ENCODE assay signal across 8 cellular contexts in genomic region chr19:52095172-52096014, GRCh38. TPM values are rescaled to one million over a fixed set of nuclear protein-coding genes. Genes with fewer than 3 reads are reported as not detected.
DNase-seq lines count a peak whose midpoint lies in the region; ATAC-seq and TF ChIP-seq lines count a peak whose summit lies in the region.

Gene ZNF841, minus strand, starts transcription at chr19:52095765. Its CDS starts 10,964 bp downstream, at chr19:52084801.

- H3K9me3 ChIP-seq in NT2/D1 (ENCODE audit: insufficient read depth, low read length): peaks cover 55% of the 10 kb centered on the region
- peaks cover 67% of the 10 kb centered on the region for H3K9me3 ChIP-seq in mucosa of descending colon

- DNase-seq in AG09309 (ENCODE audit: low read depth) (peak; percentile 79), GM19238 (ENCODE audit: insufficient read length, low spot score) (peak; percentile 73), HPDE6-E6E7 (ENCODE audit: extremely low spot score) (peak; percentile 76), NT2/D1 (ENCODE audit: low read depth, low spot score) (peak; percentile 82), activated T-cell treated with anti-CD3 and anti-CD28 coated beads for 48 hours (ENCODE audit: low read depth) (peak; percentile 85), epithelial cell of proximal tubule (ENCODE audit: low read depth) (peak; percentile 44), mucosa of descending colon (peak; percentile 94 to 95 (median 94))
- peak; percentile 67 to 74 for DNase-seq in stimulated activated CD8-positive, alpha-beta memory T cell treated with anti-CD3 and anti-CD28 coated beads, Interleukin-2, amount 100 ng/mL, for 1 hour (ENCODE audit: low read depth in 2 of 2)

- H3K36me3 ChIP-seq in NT2/D1 (ENCODE audit: insufficient read depth, insufficient read length, low read length) (peaks cover 10% of the 10 kb centered on the region), mucosa of descending colon (ENCODE audit: low read depth) (no peaks in the 10 kb centered on the region)

- TF ChIP-seq CTCF in AG09309 (IDR thresholded peaks at IDR 0.05; ENCODE audit: control insufficient read depth, insufficient read depth, low read depth, low read length, missing control alignments) (no peak), epithelial cell of proximal tubule (conservative IDR thresholded peaks at IDR 0.05; ENCODE audit: low read depth, low read length) (no peak), mucosa of descending colon (IDR thresholded peaks at IDR 0.05) (no peak)

- H3K4me1 ChIP-seq in NT2/D1 (ENCODE audit: insufficient read depth, insufficient read length) (no peaks in the 10 kb centered on the region), mucosa of descending colon (ENCODE audit: low read depth) (peaks cover 9% of the 10 kb centered on the region)

- intact Hi-C loops in mucosa of descending colon (cut with DNase I, micrococcal nuclease): no loop called here

- ATAC-seq in mucosa of descending colon: peak; percentile 99

- peak within 1 kb of the TSS; percentile 95 for H3K4me3 ChIP-seq in AG09309 (ENCODE audit: control insufficient read depth, low read depth, low read length)
- peak within 1 kb of the TSS; percentile 81 for H3K4me3 ChIP-seq in NT2/D1 (ENCODE audit: insufficient read length, low read depth)
- H3K4me3 ChIP-seq in epithelial cell of proximal tubule (ENCODE audit: low read depth, low read length): peak within 1 kb of the TSS; percentile 90
- H3K4me3 ChIP-seq in mucosa of descending colon: peak within 1 kb of the TSS; percentile 67

- H3K27me3 ChIP-seq in NT2/D1 (ENCODE audit: insufficient read depth, insufficient read length): no peaks in the 10 kb centered on the region

- peak within 1 kb of the TSS; percentile 92 for H3K9ac ChIP-seq in NT2/D1 (ENCODE audit: insufficient read length, low read depth)

RNA-seq across cellular contexts. Expression of gene ZNF841, which starts in this region (rescaled TPM):
- total RNA-seq in epithelial cell of proximal tubule: 3.3 and 5.0 TPM in 2 replicates
- 10 to 100 TPM; 13.4 to 22.4 (median 20.1) TPM for total RNA-seq in mucosa of descending colon

Comparison
In these comparisons a context has a peak if more than half of its experiments do, and no peak if none do; other contexts are left out.
1. Peak in every context shown above with its lines: DNase-seq, ATAC-seq and H3K4me3 ChIP-seq.
2. DNase-seq: peak in every context shown above with its lines; median percentile 94 in mucosa of descending colon; 85 in activated T-cell treated with anti-CD3 and anti-CD28 coated beads for 48 hours; 82 in NT2/D1; 79 in AG09309; 76 in HPDE6-E6E7; 73 in GM19238; 70 in stimulated activated CD8-positive, alpha-beta memory T cell treated with anti-CD3 and anti-CD28 coated beads, Interleukin-2, amount 100 ng/mL, for 1 hour; 44 in epithelial cell of proximal tubule.